In genomic region chr9:33375238-33375840, GRCh38 we compare ENCODE assay signal across 8 cellular contexts. TPM values are rescaled to one million over a fixed set of nuclear protein-coding genes. Genes with fewer than 3 reads are reported as not detected.
DNase-seq lines count a peak whose midpoint lies in the region; ATAC-seq and TF ChIP-seq lines count a peak whose summit lies in the region.

No MANE protein-coding gene starts in this region.

- H3K9me3 Mint-ChIP-seq in osteocyte (ENCODE audit: unreplicated experiment) = no peaks in the 10 kb centered on the region

- peaks cover 11% of the 10 kb centered on the region for H3K36me3 Mint-ChIP-seq in osteocyte (ENCODE audit: unreplicated experiment)

- no peak for ATAC-seq in GM19455 (IDR thresholded peaks at IDR 0.05; ENCODE audit: unreplicated experiment)

- peak; percentile 94 for DNase-seq in ELF-1 (ENCODE audit: low read depth, low spot score)
- DNase-seq in SK-N-DZ (ENCODE audit: low spot score) = peak; percentile 56
- peak; percentile 50 for DNase-seq in glomerular endothelial cell (ENCODE audit: extremely low read depth, low read depth, low spot score)
- DNase-seq in osteocyte (ENCODE audit: extremely low spot score, unreplicated experiment) = no peak
- DNase-seq in NCI-H187 (lab: John Stamatoyannopoulos, UW) = no peak
- DNase-seq in NCI-H1092 (lab: John Stamatoyannopoulos, UW) = no peak
- no peak for DNase-seq in effector CD4-positive, alpha-beta T cell

- no peak for TF ChIP-seq CTCF in osteocyte (IDR thresholded peaks at IDR 0.05)

- peaks cover 27% of the 10 kb centered on the region for H3K4me1 Mint-ChIP-seq in osteocyte (ENCODE audit: unreplicated experiment)

- no peak overlapping the region for H3K4me3 Mint-ChIP-seq in osteocyte (ENCODE audit: unreplicated experiment)

- no peaks in the 10 kb centered on the region for H3K27me3 Mint-ChIP-seq in osteocyte (ENCODE audit: unreplicated experiment)

- H3K27ac Mint-ChIP-seq in osteocyte (ENCODE audit: unreplicated experiment) = peak overlapping the region; percentile 33

RNA-seq across cellular contexts. Expression of gene AQP7, which starts 27.0 kb away (rescaled TPM):
- polyA plus RNA-seq in SK-N-DZ (2014; cell fraction: cytosol; rRNA removed) = 0.29 and 0.88 TPM in 2 replicates
- polyA plus RNA-seq in SK-N-DZ (2014; cell fraction: nucleus; rRNA removed) = 1.7 and 2.1 TPM in 2 replicates
- total RNA-seq in glomerular endothelial cell (not detected in 2 replicates), osteocyte (0.68 TPM in 1 of 2 replicates, not detected in the other)

Comparison
In these comparisons a context has a peak if more than half of its experiments do, and no peak if none do; other contexts are left out.
1. DNase-seq: peak in ELF-1 (single experiment), SK-N-DZ (single experiment) and glomerular endothelial cell (single experiment); none in osteocyte (single experiment), NCI-H187 (0 of 2), NCI-H1092 (single experiment) and effector CD4-positive, alpha-beta T cell (single experiment).